ENCODE assay signal across 16 cellular contexts in genomic region chr3:190697901-190698300, GRCh38.
DNase-seq lines count a peak whose midpoint lies in the region; ATAC-seq and TF ChIP-seq lines count a peak whose summit lies in the region.
"Had no signal": no experiment of that assay in that cellular context is flagged by ENCODE, and none has a peak within 500 bp of the region (broad histone marks: within the 10 kb centered on the region; RNA-seq: fewer than 3 reads in every experiment).

No MANE protein-coding gene starts in this region.

- in situ Hi-C loops in astrocyte of the spinal cord (cut with HindIII; ENCODE audit: low sequenced_read_pairs), result no loop called here

- H3K27me3 ChIP-seq in A673 (replicated peaks; ENCODE audit: insufficient read depth, low read depth, low read length, poor library complexity) (no peaks in the 10 kb centered on the region), left lung (no peaks in the 10 kb centered on the region)

- no peak for TF ChIP-seq CTCF in A673 (conservative IDR thresholded peaks at IDR 0.05; ENCODE audit: low read depth, low read length)
- no peak for TF ChIP-seq CTCF in astrocyte of the spinal cord (IDR thresholded peaks at IDR 0.05; ENCODE audit: low read depth, low read length)
- no peak for TF ChIP-seq CTCF in left lung (IDR thresholded peaks at IDR 0.05)

- peak; percentile 91 for DNase-seq in A673 (ENCODE audit: low spot score)
- peak; percentile 60 for DNase-seq in HCEC 1CT
- DNase-seq in astrocyte of the spinal cord (ENCODE audit: low read depth, low spot score), result peak; percentile 67
- DNase-seq in left lung, result no peak
- DNase-seq in effector CD8-positive, alpha-beta T cell (lab: John Stamatoyannopoulos, UW), result no peak
- DNase-seq: activated naive CD8-positive, alpha-beta T cell treated with anti-CD3 and anti-CD28 coated beads for 36 hours; NCI-H1436 treated with DMSO at 0.1 percent for 48 hours; occipital lobe; stimulated activated CD8-positive, alpha-beta memory T cell treated with anti-CD3 and anti-CD28 coated beads, Interleukin-4, amount 100 ng/mL, for 48 hours had no signal

- peak overlapping the region; percentile 15 for H3K4me3 ChIP-seq in A673 (ENCODE audit: low read depth, low read length, poor library complexity, severe bottlenecking)
- H3K4me3 ChIP-seq in astrocyte of the spinal cord (ENCODE audit: low read depth, low read length), result no peak overlapping the region
- H3K4me3 ChIP-seq in left lung, result no peak overlapping the region
- H3K4me3 ChIP-seq: hepatocyte had no signal

- BruUV-seq in A673 (replicated peaks; lab: Mats Ljungman, UMichigan), result no TSS peak

- CTCF ChIA-PET in A673 (lab: Charles Lee), result interaction anchor here (0.6 to 1.8 kb wide), 7 partner anchors 17 to 740 kb away, joined by 3 to 7 read pairs (median 4); partner anchors contain the start of gene IL1RAP

- intact Hi-C loops in A673 (cut with micrococcal nuclease; ENCODE audit: unreplicated experiment), result loop anchor here (1.0 to 10.0 kb wide), 8 partner anchors 103 to 1196 kb away; partner anchors contain the start of gene TMEM207
- intact Hi-C loops in left lung (cut with DNase I), result no loop called here

- H3K9me3 ChIP-seq in A673 (ENCODE audit: low read depth, low read length, poor library complexity, severe bottlenecking) (no peaks in the 10 kb centered on the region), left lung (no peaks in the 10 kb centered on the region)

- H3K27ac ChIP-seq in A673 (ENCODE audit: low read depth, low read length, poor library complexity, severe bottlenecking) (peak overlapping the region; percentile 92), left lung (no peak overlapping the region)
- H3K27ac ChIP-seq: hepatocyte had no signal

- H3K36me3 ChIP-seq in A673 (ENCODE audit: insufficient read depth, low read length, poor library complexity, severe bottlenecking) (no peaks in the 10 kb centered on the region), left lung (no peaks in the 10 kb centered on the region)

- peaks cover 67% of the 10 kb centered on the region for H3K4me1 ChIP-seq in A673 (ENCODE audit: insufficient read depth, low read length, poor library complexity, severe bottlenecking)
- H3K4me1 ChIP-seq in left lung, result peaks cover 3 to 6% of the 10 kb centered on the region in 2 donors

- POLR2A ChIA-PET in A673 (lab: Charles Lee; ENCODE audit: low non-redundant PET), result no interaction called here

- ATAC-seq in left lung, result peak; percentile 12
- no peak for ATAC-seq in HG02852 (IDR thresholded peaks at IDR 0.05; ENCODE audit: unreplicated experiment)
- no peak for ATAC-seq in HG02885 (IDR thresholded peaks at IDR 0.05; ENCODE audit: poor library complexity, unreplicated experiment)
- no peak for ATAC-seq in GM19455 (IDR thresholded peaks at IDR 0.05; ENCODE audit: unreplicated experiment)
- ATAC-seq: HCT116, HepG2, Right ventricle myocardium inferior had no signal

Comparison
In these comparisons a context has a peak if more than half of its experiments do, and no peak if none do; other contexts are left out.
1. DNase-seq: peak in A673 (single experiment), HCEC 1CT (single experiment) and astrocyte of the spinal cord (single experiment); none in left lung (0 of 2) and effector CD8-positive, alpha-beta T cell (single experiment).